Comparison of ENCODE assay signal across 2 cellular contexts in the genomic region with DNA sequence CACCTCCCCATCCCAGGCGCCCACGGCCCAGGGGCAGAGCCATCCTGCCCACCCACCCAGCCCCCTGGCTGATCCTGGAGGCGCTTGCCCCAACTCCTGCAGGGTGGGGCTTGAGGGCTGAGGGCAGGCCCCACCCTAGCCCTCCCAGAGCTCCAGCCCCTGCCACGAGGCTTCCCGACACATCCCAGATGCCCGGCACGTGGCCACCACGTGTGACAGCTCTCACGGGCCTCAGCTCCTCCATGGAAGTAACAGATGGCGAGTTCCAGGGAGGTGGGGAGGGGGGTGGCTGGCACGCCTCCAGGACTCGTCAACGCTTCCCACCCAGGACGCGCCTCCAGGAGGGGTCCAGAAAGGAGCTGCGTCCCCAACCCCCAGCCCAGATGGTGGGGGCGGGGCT.
TF ChIP-seq lines count a peak whose summit lies in the region.

No MANE protein-coding gene starts in this region.

TF ChIP-seq in SK-N-SH, 30 proteins besides CTCF, POLR2A, EP300 and RAD21 (continued from another document):
- TF ChIP-seq CHD2 (IDR thresholded peaks at IDR 0.05; ENCODE audit: low read length, partially characterized antibody): no peak
- no peak for TF ChIP-seq ELF1 (IDR thresholded peaks at IDR 0.05)
- no peak for TF ChIP-seq EZH2phosphoT487 (IDR thresholded peaks at IDR 0.05; ENCODE audit: borderline replicate concordance, low read depth)
- TF ChIP-seq FOSL2 (IDR thresholded peaks at IDR 0.05; ENCODE audit: borderline replicate concordance, low read depth): no peak
TF ChIP-seq in SK-N-SH: peak in this region for 0.

TF ChIP-seq in SK-N-SH treated with all-trans-retinoic acid at 6 μM for 48 hours, 23 proteins besides CTCF, POLR2A, EP300 and RAD21 (continued from another document):
- TF ChIP-seq PATZ1 (CRISPR knock-in tag; IDR thresholded peaks at IDR 0.05; ENCODE audit: borderline replicate concordance): no peak
- TF ChIP-seq ZC3H10 (CRISPR knock-in tag; IDR thresholded peaks at IDR 0.05): no peak
- no peak for TF ChIP-seq TOX (CRISPR knock-in tag; IDR thresholded peaks at IDR 0.05; ENCODE audit: borderline replicate concordance)
